In genomic region chr6:132392792-132393191, GRCh38 we compare ENCODE assay signal across 10 cellular contexts. TPM values are rescaled to one million over a fixed set of nuclear protein-coding genes. Genes with fewer than 3 reads are reported as not detected.
DNase-seq lines count a peak whose midpoint lies in the region; FAIRE-seq and TF ChIP-seq lines count a peak whose summit lies in the region.
"Had no signal": no experiment of that assay in that cellular context is flagged by ENCODE, and none has a peak within 500 bp of the region (broad histone marks: within the 10 kb centered on the region; RNA-seq: fewer than 3 reads in every experiment).

No MANE protein-coding gene starts in this region.

- 0 out of 2 replicates have a peak, but pooled peaks have one; percentile 8 for TF ChIP-seq CTCF in AG10803 (conservative IDR thresholded peaks at IDR 0.05; ENCODE audit: low read length)
- peak; percentile 13 for TF ChIP-seq CTCF in astrocyte (IDR thresholded peaks at IDR 0.05; ENCODE audit: insufficient read depth, low read depth, low read length)

- no peaks in the 10 kb centered on the region for H4K20me1 ChIP-seq in astrocyte (ENCODE audit: insufficient read depth, low read length)

- H3K4me3 Mint-ChIP-seq in astrocyte (ENCODE audit: unreplicated experiment) = no peak overlapping the region
- H3K4me3 Mint-ChIP-seq: T-helper 1 cell treated with Interleukin-12 subunit alpha and Interleukin-12 subunit beta and Interleukin-4 antibody, amounts not matched to agents 30 μg/mL and 1 μg/mL, for 36 hours had no signal

- H3K79me2 ChIP-seq in astrocyte (ENCODE audit: insufficient read depth, low read length) = peaks cover 11% of the 10 kb centered on the region

- H3K4me1 Mint-ChIP-seq in astrocyte (ENCODE audit: low read depth, unreplicated experiment) = peaks cover 16% of the 10 kb centered on the region

- DNase-seq in AG10803 (ENCODE audit: low read depth) (no peak), HT-29 (ENCODE audit: low spot score) (peak; percentile 43), astrocyte (ENCODE audit: low read depth) (no peak), kidney glomerular epithelial cell (lab: John Stamatoyannopoulos, UW) (peak; percentile 7), cerebellar nuclear complex (lab: John Stamatoyannopoulos, UW) (no peak), inferior parietal cortex (ENCODE audit: extremely low spot score) (no peak), putamen (ENCODE audit: low spot score) (no peak)
- no peak for DNase-seq in stimulated activated CD4-positive, alpha-beta T cell treated with anti-CD3 and anti-CD28 coated beads, Interleukin-4, amount 100 ng/mL, for 24 hours

- H3K27me3 Mint-ChIP-seq in astrocyte (ENCODE audit: low read depth, unreplicated experiment) = no peaks in the 10 kb centered on the region

- H3K27me3 ChIP-seq in astrocyte (ENCODE audit: insufficient read depth, low read length) = no peaks in the 10 kb centered on the region

- H3K27ac ChIP-seq in astrocyte (ENCODE audit: low read depth, low read length) = no peak overlapping the region

- H3K4me2 ChIP-seq in astrocyte (ENCODE audit: low read length) = peak overlapping the region; percentile 77

- no peak overlapping the region for H3K27ac Mint-ChIP-seq in astrocyte (ENCODE audit: unreplicated experiment)
- H3K27ac Mint-ChIP-seq: activated T-helper 2 cell treated with anti-CD3 and anti-CD28 coated beads, Interferon-gamma antibody, Interleukin-2, Interleukin-4, amounts not matched to agents 10 μg/mL and 5 μg/mL and 100 μg/mL, durations not matched to agents 14 hours and 24 hours and 36 hours; T-helper 1 cell treated with Interleukin-12 subunit alpha and Interleukin-12 subunit beta and Interleukin-4 antibody, amounts not matched to agents 30 μg/mL and 1 μg/mL, for 36 hours had no signal

- H3K4me1 ChIP-seq in astrocyte (ENCODE audit: insufficient read depth, low read length) = peaks cover 17% of the 10 kb centered on the region

- no peaks in the 10 kb centered on the region for H3K36me3 ChIP-seq in astrocyte (ENCODE audit: insufficient read depth, low read length)

- H3K4me3 ChIP-seq in AG10803 (ENCODE audit: low read length) = no peak overlapping the region
- no peak overlapping the region for H3K4me3 ChIP-seq in astrocyte (ENCODE audit: insufficient read depth, low read depth, low read length)

- peaks cover 15% of the 10 kb centered on the region for H3K9me3 Mint-ChIP-seq in astrocyte (ENCODE audit: unreplicated experiment)

- H3K9ac ChIP-seq in astrocyte (ENCODE audit: low read length) = no peak overlapping the region

- H2AFZ ChIP-seq in astrocyte (ENCODE audit: low read depth, low read length) = no peak overlapping the region

- no peaks in the 10 kb centered on the region for H3K9me3 ChIP-seq in astrocyte (ENCODE audit: insufficient read depth, low read depth, low read length)

- no peaks in the 10 kb centered on the region for H3K36me3 Mint-ChIP-seq in astrocyte (ENCODE audit: low read depth, unreplicated experiment)

- no peak for FAIRE-seq in astrocyte (lab: Jason Lieb, UNC)

RNA-seq across cellular contexts. Expression of gene MOXD1, which starts 8.5 kb away (rescaled TPM):
- not detected in 2 replicates for total RNA-seq in HT-29 (2014; rRNA removed; shearing (Covaris generic))
- 3.5 and 4.8 TPM in 2 replicates for total RNA-seq in astrocyte
- total RNA-seq: activated T-helper 2 cell treated with anti-CD3 and anti-CD28 coated beads, Interferon-gamma antibody, Interleukin-2, Interleukin-4, amounts not matched to agents 10 μg/mL and 5 μg/mL and 100 μg/mL, durations not matched to agents 14 hours and 24 hours and 36 hours had no signal

Comparison
In these comparisons a context has a peak if more than half of its experiments do, and no peak if none do; other contexts are left out.
1. DNase-seq: peak in HT-29 (single experiment) and kidney glomerular epithelial cell (single experiment); none in AG10803 (single experiment), astrocyte (single experiment), stimulated activated CD4-positive, alpha-beta T cell treated with anti-CD3 and anti-CD28 coated beads, Interleukin-4, amount 100 ng/mL, for 24 hours (single experiment), cerebellar nuclear complex (0 of 2), inferior parietal cortex (single experiment) and putamen (single experiment).